26 cellular contexts compared by ENCODE assay signal in the genomic region with DNA sequence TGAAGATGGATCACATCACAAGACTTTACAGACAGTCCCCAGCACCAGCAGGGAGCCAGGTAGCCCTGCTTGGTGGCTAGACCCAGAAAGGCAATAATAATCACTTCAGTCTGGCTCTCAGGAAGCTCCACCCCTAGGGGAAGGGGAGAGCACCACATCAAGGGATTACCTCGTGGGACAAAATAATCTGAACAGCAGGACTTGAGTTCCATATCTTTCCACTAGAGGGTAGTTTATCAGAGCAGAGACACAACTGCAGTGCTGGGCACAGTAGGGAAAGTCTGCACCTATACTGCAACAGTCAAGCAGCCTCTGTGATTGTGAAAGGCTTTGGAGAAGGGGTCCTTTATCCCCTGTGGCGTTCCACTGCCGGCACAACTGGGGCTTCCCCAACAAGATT.
A peak's percentile ranks its signal among the peaks of the same experiment; 100 is the strongest.
DNase-seq lines count a peak whose midpoint lies in the region; ATAC-seq and TF ChIP-seq lines count a peak whose summit lies in the region.
"Had no signal": no experiment of that assay in that cellular context is flagged by ENCODE, and none has a peak within 500 bp of the region (broad histone marks: within the 10 kb centered on the region; RNA-seq: fewer than 3 reads in every experiment).

No MANE protein-coding gene starts in this region.

- H3K4me3 ChIP-seq in KMS-11 (IDR thresholded peaks at IDR 0.05; ENCODE audit: insufficient read depth, low read depth, low read length) = no peak overlapping the region
- H3K4me3 ChIP-seq in epithelial cell of esophagus (ENCODE audit: low read length) = no peak overlapping the region
- H3K4me3 ChIP-seq: cardiac muscle cell, heart left ventricle, right atrium auricular region, spleen, tibial artery had no signal

- H3K27ac ChIP-seq in KMS-11 = no peak overlapping the region
- H3K27ac ChIP-seq: cardiac muscle cell, heart left ventricle, right atrium auricular region, spleen, tibial artery had no signal

- H2AFZ ChIP-seq in KMS-11 (ENCODE audit: low read depth) = no peak overlapping the region

- H3K36me3 ChIP-seq in KMS-11 (ENCODE audit: insufficient read depth) = no peaks in the 10 kb centered on the region
- H3K36me3 ChIP-seq: cardiac muscle cell, heart left ventricle, right atrium auricular region, spleen, tibial artery had no signal

- ATAC-seq in HG02763 (IDR thresholded peaks at IDR 0.05; ENCODE audit: unreplicated experiment) (no peak), GM18520 (IDR thresholded peaks at IDR 0.05; ENCODE audit: unreplicated experiment) (no peak), left colon (no peak)
- ATAC-seq: activated T-cell treated with anti-CD3 and anti-CD28 coated beads, Interleukin-2, amount 50 U/mL, for 72 hours; heart left ventricle; naive thymus-derived CD8-positive, alpha-beta T cell; stimulated activated naive CD8-positive, alpha-beta T cell treated with anti-CD3 and anti-CD28 coated beads, Interleukin-15, Interleukin-2, amounts not matched to agents 100 U/mL and 50 U/mL, for 24 hours; T-cell had no signal

- no peak overlapping the region for H3K4me2 ChIP-seq in KMS-11

- no peaks in the 10 kb centered on the region for H3K79me2 ChIP-seq in KMS-11 (ENCODE audit: insufficient read depth, low read depth)

- no peak overlapping the region for H3K9ac ChIP-seq in KMS-11

- TF ChIP-seq CTCF in KMS-11 (conservative IDR thresholded peaks at IDR 0.05; ENCODE audit: low read depth, low read length) = peak; percentile 52; the same call in 1 of the 2 replicates
- TF ChIP-seq CTCF in epithelial cell of esophagus (IDR thresholded peaks at IDR 0.05; ENCODE audit: insufficient read depth, low read depth, low read length, missing control alignments) = peak; percentile 7

- TF ChIP-seq POLR2A in erythroblast (IDR thresholded peaks at IDR 0.05; ENCODE audit: low read length) = no peak

- no peaks in the 10 kb centered on the region for H4K20me1 ChIP-seq in KMS-11 (ENCODE audit: insufficient read depth)

- intact Hi-C loops in left colon (cut with DNase I, micrococcal nuclease) = no loop called here

- DNase-seq in DMS53 treated with DMSO at 0.1 percent for 48 hours (lab: John Stamatoyannopoulos, UW; ENCODE audit: unreplicated experiment) = peak; percentile 3
- peak; percentile 2 for DNase-seq in OCI-M1 (lab: John Stamatoyannopoulos, UW)
- no peak for DNase-seq in epithelial cell of esophagus (ENCODE audit: low read depth)
- DNase-seq in left colon = no peak
- DNase-seq in erythroblast (lab: John Stamatoyannopoulos, UW) = no peak
- DNase-seq: activated CD4-positive, alpha-beta T cell treated with anti-CD3 and anti-CD28 coated beads for 48 hours; activated naive CD4-positive, alpha-beta T cell treated with anti-CD3 and anti-CD28 coated beads for 36 hours; activated T-cell treated with anti-CD3 and anti-CD28 coated beads, Interleukin-2, amount 50 U/mL, for 72 hours; amygdala; cortex of kidney; GOT3; heart left ventricle; naive thymus-derived CD8-positive, alpha-beta T cell; NCI-H2081 treated with DMSO at 0.1 percent for 48 hours; NCI-H510A; SIG-M5; spleen; stimulated activated CD4-positive, alpha-beta T cell treated with anti-CD3 and anti-CD28 coated beads, Interleukin-4, amount 100 ng/mL, for 24 hours; stimulated activated naive CD8-positive, alpha-beta T cell treated with anti-CD3 and anti-CD28 coated beads, Interleukin-15, Interleukin-2, amounts not matched to agents 100 U/mL and 50 U/mL, for 24 hours; T-cell; tibial artery had no signal

- no peaks in the 10 kb centered on the region for H3K27me3 ChIP-seq in KMS-11 (ENCODE audit: insufficient read depth, low read depth)
- H3K27me3 ChIP-seq: cardiac muscle cell, heart left ventricle, right atrium auricular region, spleen, tibial artery had no signal

- peaks cover 15% of the 10 kb centered on the region for H3K4me1 ChIP-seq in KMS-11 (ENCODE audit: low read depth, poor library complexity, severe bottlenecking)
- H3K4me1 ChIP-seq: heart left ventricle, right atrium auricular region, spleen, tibial artery had no signal

Comparison
In these comparisons a context has a peak if more than half of its experiments do, and no peak if none do; other contexts are left out.
1. DNase-seq: peak in DMS53 treated with DMSO at 0.1 percent for 48 hours (single experiment) and OCI-M1 (single experiment); none in epithelial cell of esophagus (single experiment), left colon (0 of 2) and erythroblast (0 of 2).